11 cellular contexts compared by ENCODE assay signal in genomic region chr3:193594946-193595689, GRCh38. TPM values are rescaled to one million over a fixed set of nuclear protein-coding genes. Genes with fewer than 3 reads are reported as not detected.
DNase-seq lines count a peak whose midpoint lies in the region; ATAC-seq and TF ChIP-seq lines count a peak whose summit lies in the region.
"Had no signal": no experiment of that assay in that cellular context is flagged by ENCODE, and none has a peak within 500 bp of the region (broad histone marks: within the 10 kb centered on the region; RNA-seq: fewer than 3 reads in every experiment).

No MANE protein-coding gene starts in this region.

- no peak overlapping the region for H2BK15ac ChIP-seq in mesenchymal stem cell (ENCODE audit: low read depth, poor library complexity, severe bottlenecking)

- H4K8ac ChIP-seq in mesenchymal stem cell (ENCODE audit: low read length) = no peak overlapping the region

- WGBS in HUES64 = 85% methylated on average over 1 of the region's 1 CpG
- 85% methylated on average over 1 of the region's 1 CpG for WGBS in mesenchymal stem cell

- no peak overlapping the region for H3K27ac ChIP-seq in BLaER1 treated with 17β-estradiol and CSF1 and Interleukin-3, amounts not matched to agents 10 nM and 100 nM
- peak overlapping the region; percentile 79; the same call in 1 of the 2 replicates for H3K27ac ChIP-seq in HUES64 (ENCODE audit: low read depth, low read length)
- H3K27ac ChIP-seq in mesenchymal stem cell (ENCODE audit: low read length, poor library complexity, severe bottlenecking) = no peak overlapping the region
- no peak overlapping the region for H3K27ac ChIP-seq in substantia nigra (ENCODE audit: low read depth, low read length, poor library complexity, severe bottlenecking)
- H3K27ac ChIP-seq: HL-60 had no signal

- no peak overlapping the region for H3K4ac ChIP-seq in mesenchymal stem cell (ENCODE audit: low read depth in 1 of 2, low read length in 2 of 2)

- no peak overlapping the region for H2BK12ac ChIP-seq in mesenchymal stem cell (ENCODE audit: low read length in 2 of 2)

- no peaks in the 10 kb centered on the region for H3K9me3 ChIP-seq in BLaER1 treated with 17β-estradiol and CSF1 and Interleukin-3, amounts not matched to agents 10 nM and 100 nM (replicated peaks in 1 of 11)
- H3K9me3 ChIP-seq in HUES64 (ENCODE audit: insufficient read depth, low read depth, low read length) (no peaks in the 10 kb centered on the region), adipocyte (ENCODE audit: control insufficient read depth, low read length) (no peaks in the 10 kb centered on the region), mesenchymal stem cell (ENCODE audit: control insufficient read depth, low read length) (no peaks in the 10 kb centered on the region)
- H3K9me3 ChIP-seq: mucosa of descending colon had no signal

- DNase-seq in adipocyte (ENCODE audit: low read depth) (peak; percentile 25), mesenchymal stem cell (peak; percentile 42), substantia nigra (lab: John Stamatoyannopoulos, UW) (no peak), left ventricle myocardium superior (no peak)
- DNase-seq: NCI-H69 had no signal

- peak overlapping the region; percentile 83 to 96 (median 90) for H3K4me2 ChIP-seq in BLaER1 treated with 17β-estradiol and CSF1 and Interleukin-3, amounts not matched to agents 10 nM and 100 nM
- no peak overlapping the region for H3K4me2 ChIP-seq in mesenchymal stem cell (ENCODE audit: low read length, poor library complexity, severe bottlenecking)

- H3K79me1 ChIP-seq in mesenchymal stem cell (replicated peaks; ENCODE audit: low read length, poor library complexity, severe bottlenecking) = peaks cover 10% of the 10 kb centered on the region

- peak overlapping the region in 9 of 10 experiments; percentile 86 to 98 (median 90); a peak in 11 of 20 replicates for H3K4me3 ChIP-seq in BLaER1 treated with 17β-estradiol and CSF1 and Interleukin-3, amounts not matched to agents 10 nM and 100 nM
- peak overlapping the region; percentile 93 for H3K4me3 ChIP-seq in HUES64 (ENCODE audit: low read length)
- peak overlapping the region; percentile 100 for H3K4me3 ChIP-seq in adipocyte (ENCODE audit: low read length)
- H3K4me3 ChIP-seq in mesenchymal stem cell (ENCODE audit: insufficient read depth in 1 of 2, low read depth in 1 of 2, low read length in 2 of 2) = peak overlapping the region in 1 of 2 experiments; percentile 96
- H3K4me3 ChIP-seq: mucosa of descending colon had no signal

- intact Hi-C loops in left ventricle myocardium superior (cut with micrococcal nuclease) = no loop called here

- H3K14ac ChIP-seq in mesenchymal stem cell (ENCODE audit: low read length in 2 of 2) = no peak overlapping the region

- H3K4me1 ChIP-seq in BLaER1 treated with 17β-estradiol and CSF1 and Interleukin-3, amounts not matched to agents 10 nM and 100 nM = peaks cover 16 to 32% (median 25%) of the 10 kb centered on the region in 10 experiments
- H3K4me1 ChIP-seq in HUES64 (ENCODE audit: insufficient read depth, low read length) (peaks cover 24% of the 10 kb centered on the region), adipocyte (ENCODE audit: control insufficient read depth, insufficient read depth, low read length) (peaks cover 18% of the 10 kb centered on the region), mesenchymal stem cell (ENCODE audit: control insufficient read depth, insufficient read depth, low read depth, low read length) (peaks cover 4% of the 10 kb centered on the region)

- H4K20me1 ChIP-seq in BLaER1 treated with 17β-estradiol and CSF1 and Interleukin-3, amounts not matched to agents 10 nM and 100 nM = peaks cover 26 to 64% (median 54%) of the 10 kb centered on the region in 11 experiments; a peak in 19 of 22 replicates

- H3K18ac ChIP-seq in mesenchymal stem cell (ENCODE audit: low read depth in 1 of 2, low read length in 2 of 2) = no peak overlapping the region

- H3K9ac ChIP-seq in BLaER1 treated with 17β-estradiol and CSF1 and Interleukin-3, amounts not matched to agents 10 nM and 100 nM = peak overlapping the region in 3 of 11 experiments; percentile 42 to 96 (median 95); a peak in 4 of 22 replicates
- H3K9ac ChIP-seq in HUES64 (ENCODE audit: low read depth, low read length) = peak overlapping the region; percentile 25; the same call in 1 of the 2 replicates
- H3K9ac ChIP-seq in adipocyte (ENCODE audit: low read length) = no peak overlapping the region
- peak overlapping the region; percentile 98 for H3K9ac ChIP-seq in mesenchymal stem cell (ENCODE audit: low read length)

- H3K27me3 ChIP-seq in BLaER1 treated with 17β-estradiol and CSF1 and Interleukin-3, amounts not matched to agents 10 nM and 100 nM = no peaks in the 10 kb centered on the region
- H3K27me3 ChIP-seq in HUES64 (ENCODE audit: insufficient read depth, low read length) (no peaks in the 10 kb centered on the region), adipocyte (replicated peaks; ENCODE audit: control insufficient read depth, insufficient read depth, low read length) (no peaks in the 10 kb centered on the region), mesenchymal stem cell (ENCODE audit: control insufficient read depth in 1 of 2, insufficient read depth in 1 of 2, low read length in 2 of 2) (no peaks in the 10 kb centered on the region)

- H2AFZ ChIP-seq in mesenchymal stem cell (ENCODE audit: low read depth, low read length) = no peak overlapping the region

- no peak for TF ChIP-seq POLR2A in GM18505 (IDR thresholded peaks at IDR 0.05; ENCODE audit: borderline replicate concordance, extremely low read depth, insufficient read depth, insufficient read length)

- H4K91ac ChIP-seq in mesenchymal stem cell (ENCODE audit: low read length) = no peak overlapping the region

- H2BK120ac ChIP-seq in mesenchymal stem cell (ENCODE audit: low read depth, low read length) = no peak overlapping the region

- H2BK5ac ChIP-seq in mesenchymal stem cell (ENCODE audit: low read depth, low read length, poor library complexity, severe bottlenecking) = no peak overlapping the region

- ATAC-seq in GM18505 (IDR thresholded peaks at IDR 0.05; ENCODE audit: unreplicated experiment) (no peak), HG02970 (IDR thresholded peaks at IDR 0.05; ENCODE audit: low FRiP score, unreplicated experiment) (no peak), left ventricle myocardium superior (no peak)
- ATAC-seq: mucosa of descending colon had no signal

- H3K36me3 ChIP-seq in BLaER1 treated with 17β-estradiol and CSF1 and Interleukin-3, amounts not matched to agents 10 nM and 100 nM = peaks cover 37 to 54% (median 39%) of the 10 kb centered on the region in 11 experiments
- H3K36me3 ChIP-seq in HUES64 (ENCODE audit: insufficient read depth, low read length) = peaks cover 29% of the 10 kb centered on the region
- peaks cover 15% of the 10 kb centered on the region for H3K36me3 ChIP-seq in adipocyte (ENCODE audit: control insufficient read depth, insufficient read depth, low read length, severe bottlenecking)
- peaks cover 0 to 23% of the 10 kb centered on the region in 2 experiments for H3K36me3 ChIP-seq in mesenchymal stem cell (ENCODE audit: control insufficient read depth in 1 of 2, insufficient read depth in 2 of 2, low read depth in 1 of 2, low read length in 2 of 2)

- H3K23ac ChIP-seq in mesenchymal stem cell (ENCODE audit: low read length in 2 of 2) = no peak overlapping the region

- no peak overlapping the region for H2AK5ac ChIP-seq in mesenchymal stem cell (ENCODE audit: low read length, severe bottlenecking)

RNA-seq across cellular contexts. Expression of gene OPA1, which starts 2.1 kb away (rescaled TPM):
- polyA plus RNA-seq in HUES64 (2013, experiment 1 of 2) = 53.3 TPM
- polyA plus RNA-seq in HUES64 (2013, experiment 2 of 2) = 60.4 TPM
- polyA plus RNA-seq in mesenchymal stem cell (2013, experiment 1 of 2) = 48.4 TPM
- polyA plus RNA-seq in mesenchymal stem cell (2013, experiment 2 of 2) = 47.8 TPM
- total RNA-seq in left ventricle myocardium superior = 131 TPM

RNA-seq across cellular contexts. Expression of gene ATP13A4, which starts 40.4 kb away (rescaled TPM):
- polyA plus RNA-seq in HUES64 (2013, experiment 1 of 2) = not detected
- polyA plus RNA-seq in HUES64 (2013, experiment 2 of 2) = 0.13 TPM
- not detected for polyA plus RNA-seq in mesenchymal stem cell (2013, experiment 1 of 2)
- polyA plus RNA-seq in mesenchymal stem cell (2013, experiment 2 of 2) = not detected
- total RNA-seq in left ventricle myocardium superior = 0.64 TPM

Comparison
In these comparisons a context has a peak if more than half of its experiments do, and no peak if none do; other contexts are left out.
1. DNase-seq: peak in adipocyte (single experiment) and mesenchymal stem cell (single experiment); none in substantia nigra (0 of 49) and left ventricle myocardium superior (single experiment).